Comparison of ENCODE assay signal across 12 cellular contexts in the genomic region with DNA sequence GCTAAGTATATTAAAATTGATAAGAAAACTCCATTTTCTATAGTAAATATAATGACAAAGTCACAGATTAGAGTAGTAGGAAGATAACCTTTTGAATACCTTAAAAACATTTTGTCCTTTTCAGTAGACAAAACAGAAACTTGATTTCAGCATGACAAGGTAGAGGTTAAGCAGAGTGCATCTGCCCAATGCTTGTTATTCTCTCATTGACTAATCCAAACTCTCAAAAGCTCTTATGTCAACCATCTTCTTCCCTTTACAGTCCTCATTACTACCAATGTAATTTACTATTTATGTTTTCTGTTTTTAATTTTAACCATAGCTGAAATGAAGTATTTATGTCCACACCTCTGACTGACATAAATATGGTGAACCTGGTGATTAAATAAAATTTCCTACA. TPM values are rescaled to one million over a fixed set of nuclear protein-coding genes. Genes with fewer than 3 reads are reported as not detected.
A peak's percentile ranks its signal among the peaks of the same experiment; 100 is the strongest.
DNase-seq lines count a peak whose midpoint lies in the region; ATAC-seq and TF ChIP-seq lines count a peak whose summit lies in the region.
"Had no signal": no experiment of that assay in that cellular context is flagged by ENCODE, and none has a peak within 500 bp of the region (broad histone marks: within the 10 kb centered on the region; RNA-seq: fewer than 3 reads in every experiment).

No MANE protein-coding gene starts in this region.

- no peaks in the 10 kb centered on the region for H3K36me3 ChIP-seq in right atrium auricular region

- no peak overlapping the region for H3K27ac ChIP-seq in RWPE1
- H3K27ac ChIP-seq in right atrium auricular region: no peak overlapping the region

- no peaks in the 10 kb centered on the region for H3K9me3 ChIP-seq in right atrium auricular region

- ATAC-seq in GM18505 (IDR thresholded peaks at IDR 0.05; ENCODE audit: unreplicated experiment) (peak; percentile 73), GM19452 (IDR thresholded peaks at IDR 0.05; ENCODE audit: unreplicated experiment) (peak; percentile 64), HG02759 (IDR thresholded peaks at IDR 0.05; ENCODE audit: unreplicated experiment) (peak; percentile 71), HG03439 (IDR thresholded peaks at IDR 0.05; ENCODE audit: unreplicated experiment) (peak; percentile 82), left lobe of liver (no peak)

- POLR2A ChIA-PET in RWPE1 (lab: Yijun Ruan, JAX; ENCODE audit: low non-redundant PET): no interaction called here

- H3K4me1 ChIP-seq in right atrium auricular region: peaks cover 0 to 6% of the 10 kb centered on the region in 2 donors

- H3K4me3 ChIP-seq in right atrium auricular region: no peak overlapping the region

- TF ChIP-seq CTCF in RWPE1 (conservative IDR thresholded peaks at IDR 0.05; ENCODE audit: low read depth) (no peak), right atrium auricular region (IDR thresholded peaks at IDR 0.05) (no peak)

- CTCF ChIA-PET in RWPE1 (lab: Yijun Ruan, JAX): no interaction called here

- no peak for TF ChIP-seq POLR2A in GM18505 (IDR thresholded peaks at IDR 0.05; ENCODE audit: borderline replicate concordance, extremely low read depth, insufficient read depth, insufficient read length)

- DNase-seq in Kasumi-1 (lab: John Stamatoyannopoulos, UW): no peak
- DNase-seq in RWPE1 (ENCODE audit: low spot score): no peak
- no peak for DNase-seq in left lobe of liver (ENCODE audit: low spot score)
- no peak for DNase-seq in right atrium auricular region (ENCODE audit: low spot score)
- DNase-seq: anterior cingulate cortex, islet precursor cell, NCI-H524 had no signal

- no peaks in the 10 kb centered on the region for H3K27me3 ChIP-seq in right atrium auricular region

RNA-seq across cellular contexts. Expression of a gene that starts 11.1 kb away (rescaled TPM):
- 11.6 TPM for total RNA-seq in left lobe of liver
- total RNA-seq in right atrium auricular region: 1 to 10 TPM in 1 of 2 donors, under 1 TPM in 1; 0.63 to 1.4 TPM

RNA-seq across cellular contexts. Expression of a gene that starts 11.2 kb away (rescaled TPM):
- total RNA-seq in left lobe of liver (13.7 TPM), right atrium auricular region (under 1 TPM in 1 of 2 donors, not detected in 1; 0.24 TPM)
- total RNA-seq: B cell had no signal

Comparison
In these comparisons a context has a peak if more than half of its experiments do, and no peak if none do; other contexts are left out.
1. RNA of a gene that starts 11.2 kb away (total RNA-seq): 13.7 TPM in left lobe of liver (single experiment); 0.24 TPM in right atrium auricular region; every median in the first group is over 10 times any median in the second.